ENCODE assay signal across 8 cellular contexts in genomic region chr10:101310528-101311439, GRCh38. TPM values are rescaled to one million over a fixed set of nuclear protein-coding genes. Genes with fewer than 3 reads are reported as not detected.
DNase-seq lines count a peak whose midpoint lies in the region; ATAC-seq and TF ChIP-seq lines count a peak whose summit lies in the region.

No MANE protein-coding gene starts in this region.

- no peak for DNase-seq in activated CD8-positive, alpha-beta memory T cell treated with anti-CD3 and anti-CD28 coated beads, Interleukin-2, amount 10 ng/mL, durations not matched to agents 7 days and 5 days
- no peak for DNase-seq in activated CD8-positive, alpha-beta memory T cell treated with anti-CD3 and anti-CD28 coated beads, Interleukin-2, amount 50 U/mL, for 48 hours
- DNase-seq in central memory CD8-positive, alpha-beta T cell (ENCODE audit: low spot score in 2 of 2), result no peak
- no peak for DNase-seq in memory B cell (ENCODE audit: low spot score in 2 of 2)
- peak; percentile 33 for DNase-seq in testis
- no peak for DNase-seq in NCI-H1436 treated with DMSO at 0.1 percent for 48 hours (lab: John Stamatoyannopoulos, UW)
- no peak for DNase-seq in T1000 (lab: John Stamatoyannopoulos, UW)
- no peak for DNase-seq in DMS53 treated with DMSO at 0.1 percent for 48 hours (lab: John Stamatoyannopoulos, UW; ENCODE audit: unreplicated experiment)

- no peaks in the 10 kb centered on the region for H3K9me3 ChIP-seq in testis

- H3K4me1 Mint-ChIP-seq in activated CD8-positive, alpha-beta memory T cell treated with anti-CD3 and anti-CD28 coated beads, Interleukin-2, amount 10 ng/mL, durations not matched to agents 7 days and 5 days, result peaks cover 6% of the 10 kb centered on the region
- H3K4me1 Mint-ChIP-seq in central memory CD8-positive, alpha-beta T cell, result peaks cover 10% of the 10 kb centered on the region
- peaks cover 6% of the 10 kb centered on the region for H3K4me1 Mint-ChIP-seq in memory B cell

- H3K27ac Mint-ChIP-seq in activated CD8-positive, alpha-beta memory T cell treated with anti-CD3 and anti-CD28 coated beads, Interleukin-2, amount 10 ng/mL, durations not matched to agents 7 days and 5 days, result no peak overlapping the region
- no peak overlapping the region for H3K27ac Mint-ChIP-seq in central memory CD8-positive, alpha-beta T cell (ENCODE audit: low read depth)
- no peak overlapping the region for H3K27ac Mint-ChIP-seq in memory B cell

- no peaks in the 10 kb centered on the region for H3K36me3 Mint-ChIP-seq in activated CD8-positive, alpha-beta memory T cell treated with anti-CD3 and anti-CD28 coated beads, Interleukin-2, amount 10 ng/mL, durations not matched to agents 7 days and 5 days
- peaks cover 4% of the 10 kb centered on the region for H3K36me3 Mint-ChIP-seq in central memory CD8-positive, alpha-beta T cell (ENCODE audit: insufficient read depth)
- H3K36me3 Mint-ChIP-seq in memory B cell, result no peaks in the 10 kb centered on the region

- no peaks in the 10 kb centered on the region for H3K9me3 Mint-ChIP-seq in activated CD8-positive, alpha-beta memory T cell treated with anti-CD3 and anti-CD28 coated beads, Interleukin-2, amount 10 ng/mL, durations not matched to agents 7 days and 5 days (ENCODE audit: low read depth)
- H3K9me3 Mint-ChIP-seq in central memory CD8-positive, alpha-beta T cell, result no peaks in the 10 kb centered on the region
- no peaks in the 10 kb centered on the region for H3K9me3 Mint-ChIP-seq in memory B cell

- H3K4me3 ChIP-seq in testis, result peak overlapping the region in 1 of 2 donors; percentile 27

- H3K4me1 ChIP-seq in testis, result peaks cover 8% of the 10 kb centered on the region

- no peaks in the 10 kb centered on the region for H3K36me3 ChIP-seq in testis (ENCODE audit: low read depth, missing control alignments)

- peak; percentile 39 for ATAC-seq in activated CD8-positive, alpha-beta memory T cell treated with anti-CD3 and anti-CD28 coated beads, Interleukin-2, amount 10 ng/mL, durations not matched to agents 7 days and 5 days
- ATAC-seq in central memory CD8-positive, alpha-beta T cell (replicated peaks; ENCODE audit: extremely low read depth, poor library complexity, severe bottlenecking), result no peak
- no peak for ATAC-seq in memory B cell (ENCODE audit: low read depth)

- H3K27ac ChIP-seq in testis, result no peak overlapping the region

- peaks cover 60% of the 10 kb centered on the region for H3K27me3 Mint-ChIP-seq in activated CD8-positive, alpha-beta memory T cell treated with anti-CD3 and anti-CD28 coated beads, Interleukin-2, amount 10 ng/mL, durations not matched to agents 7 days and 5 days
- H3K27me3 Mint-ChIP-seq in central memory CD8-positive, alpha-beta T cell, result peaks cover 97% of the 10 kb centered on the region
- H3K27me3 Mint-ChIP-seq in memory B cell, result peaks cover 20% of the 10 kb centered on the region

- no peaks in the 10 kb centered on the region for H3K27me3 ChIP-seq in testis

- CTCF ChIA-PET in activated CD8-positive, alpha-beta memory T cell treated with anti-CD3 and anti-CD28 coated beads, Interleukin-2, amount 10 ng/mL, durations not matched to agents 7 days and 5 days (lab: Charles Lee), result interaction anchor here (1.1 to 1.2 kb wide), 3 partner anchors 9 to 260 kb away, joined by 3 to 5 read pairs (median 4); no protein-coding TSS in a partner anchor

- TF ChIP-seq CTCF in testis (IDR thresholded peaks at IDR 0.05), result no peak

- no peak for TF ChIP-seq POLR2A in testis (IDR thresholded peaks at IDR 0.05)

- H3K4me3 Mint-ChIP-seq in activated CD8-positive, alpha-beta memory T cell treated with anti-CD3 and anti-CD28 coated beads, Interleukin-2, amount 10 ng/mL, durations not matched to agents 7 days and 5 days, result peak overlapping the region; percentile 41
- H3K4me3 Mint-ChIP-seq in central memory CD8-positive, alpha-beta T cell, result peak overlapping the region; percentile 42
- H3K4me3 Mint-ChIP-seq in memory B cell, result peak overlapping the region; percentile 72

- intact Hi-C loops in testis (cut with DNase I; ENCODE audit: low total_unique reads), result no loop called here

- WGBS in testis, 2 donors, result 12 to 22% methylated on average over 24 to 29 of the region's 29 CpGs

RNA-seq across cellular contexts. Expression of gene BTRC, which starts 43.2 kb away (rescaled TPM):
- 10 to 100 TPM; 10.9 to 13.8 TPM for total RNA-seq in activated CD8-positive, alpha-beta memory T cell treated with anti-CD3 and anti-CD28 coated beads, Interleukin-2, amount 10 ng/mL, durations not matched to agents 7 days and 5 days
- 10 to 100 TPM; 40.0 to 43.8 TPM for total RNA-seq in testis
- polyA plus RNA-seq in testis (ENCODE audit: insufficient read depth, low read depth, low replicate concordance), result 41.0 TPM
